ENCODE assay signal across 14 cellular contexts in the genomic region with DNA sequence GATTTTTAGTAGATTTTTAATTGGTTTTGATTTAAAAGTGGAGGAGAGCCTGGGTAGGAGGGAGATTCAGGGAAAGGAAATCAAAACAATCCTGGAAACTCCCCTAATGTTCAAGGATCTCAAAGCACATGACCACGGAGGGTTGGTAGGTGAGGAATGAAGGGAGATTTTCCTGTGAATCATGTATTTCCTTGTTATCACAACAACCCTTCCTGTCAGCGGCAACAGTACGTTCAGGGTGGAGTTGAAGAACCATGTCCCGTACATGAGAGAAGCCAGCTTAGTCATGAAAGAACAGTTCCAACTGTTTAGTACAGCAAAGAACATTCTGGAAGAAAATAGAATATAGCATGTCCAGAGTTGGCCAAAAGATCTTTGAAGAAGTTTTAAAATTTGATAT.
A peak's percentile ranks its signal among the peaks of the same experiment; 100 is the strongest.
DNase-seq lines count a peak whose midpoint lies in the region; ATAC-seq, FAIRE-seq and TF ChIP-seq lines count a peak whose summit lies in the region.
"Had no signal": no experiment of that assay in that cellular context is flagged by ENCODE, and none has a peak within 500 bp of the region (broad histone marks: within the 10 kb centered on the region; RNA-seq: fewer than 3 reads in every experiment).

No MANE protein-coding gene starts in this region.

- no peak for FAIRE-seq in urothelium cell line (lab: Jason Lieb, UNC)
- FAIRE-seq: GM18507 had no signal

- H3K4me3 ChIP-seq in choroid plexus epithelial cell (ENCODE audit: low read depth, low read length) (no peak overlapping the region), left lung (no peak overlapping the region)

- H3K9me3 ChIP-seq in left lung, result no peaks in the 10 kb centered on the region

- intact Hi-C loops in left lung (cut with DNase I), result no loop called here

- H3K27me3 ChIP-seq in left lung, result no peaks in the 10 kb centered on the region

- ATAC-seq in left lung (peak; percentile 46), HG02623 (IDR thresholded peaks at IDR 0.05; ENCODE audit: unreplicated experiment) (no peak)
- ATAC-seq: effector memory CD8-positive, alpha-beta T cell had no signal

- H3K36me3 ChIP-seq in left lung, result no peaks in the 10 kb centered on the region

- peaks cover 4 to 24% of the 10 kb centered on the region in 2 donors for H3K4me1 ChIP-seq in left lung
- H3K4me1 ChIP-seq: parathyroid adenoma had no signal

- DNase-seq in DMS53 (lab: John Stamatoyannopoulos, UW) (peak; percentile 57), DMS53 treated with DMSO at 0.1 percent for 48 hours (lab: John Stamatoyannopoulos, UW; ENCODE audit: unreplicated experiment) (no peak), choroid plexus epithelial cell (ENCODE audit: low read depth) (peak; percentile 92), left lung (no peak), urothelium cell line (ENCODE audit: low spot score) (peak; percentile 17), NCI-H1048 (lab: John Stamatoyannopoulos, UW) (no peak), cerebellar nuclear complex (lab: John Stamatoyannopoulos, UW) (no peak)
- DNase-seq: activated CD8-positive, alpha-beta memory T cell treated with anti-CD3 and anti-CD28 coated beads for 24 hours; effector memory CD8-positive, alpha-beta T cell had no signal

- TF ChIP-seq CTCF in choroid plexus epithelial cell (conservative IDR thresholded peaks at IDR 0.05; ENCODE audit: low read depth, low read length), result no peak
- no peak for TF ChIP-seq CTCF in left lung (IDR thresholded peaks at IDR 0.05)

- peak overlapping the region; percentile 34 to 67 for H3K27ac ChIP-seq in left lung
- H3K27ac ChIP-seq: 22Rv1, KMS-11, parathyroid adenoma had no signal

Comparison
In these comparisons a context has a peak if more than half of its experiments do, and no peak if none do; other contexts are left out.
1. DNase-seq: peak in DMS53 (single experiment), choroid plexus epithelial cell (single experiment) and urothelium cell line (single experiment); none in DMS53 treated with DMSO at 0.1 percent for 48 hours (single experiment), left lung (0 of 2), NCI-H1048 (single experiment) and cerebellar nuclear complex (0 of 2).